ENCODE assay signal across 33 cellular contexts in genomic region chrX:122880952-122881351, GRCh38.
"Had no signal": no experiment of that assay in that cellular context is flagged by ENCODE, and none has a peak within 500 bp of the region (broad histone marks: within the 10 kb centered on the region; RNA-seq: fewer than 3 reads in every experiment).

No MANE protein-coding gene starts in this region.

- H3K4me1 ChIP-seq: breast epithelium, esophagus muscularis mucosa, foreskin keratinocyte, gastrocnemius medialis, heart left ventricle had no signal

- H3K27ac Mint-ChIP-seq: activated CD4-positive, alpha-beta memory T cell treated with anti-CD3 and anti-CD28 coated beads, Interleukin-2, amount 10 ng/mL, durations not matched to agents 7 days and 5 days; activated CD4-positive, alpha-beta T cell treated with anti-CD3 and anti-CD28 coated beads, Interleukin-2, amount 10 ng/mL, durations not matched to agents 7 days and 5 days; activated naive CD4-positive, alpha-beta T cell treated with anti-CD3 and anti-CD28 coated beads, Interleukin-2, amount 10 ng/mL, durations not matched to agents 7 days and 5 days; activated naive CD4-positive, alpha-beta T cell treated with anti-CD3 and anti-CD28 coated beads, Interleukin-2, amount 50 U/mL, for 72 hours; activated naive CD8-positive, alpha-beta T cell treated with anti-CD3 and anti-CD28 coated beads, Interleukin-2, amount 10 ng/mL, durations not matched to agents 7 days and 5 days; activated T-cell treated with anti-CD3 and anti-CD28 coated beads, Interleukin-2, amount 50 U/mL, for 24 hours; activated T-cell treated with anti-CD3 and anti-CD28 coated beads, Interleukin-2, amount 50 U/mL, for 72 hours; brain; dendritic cell treated with granulocyte-macrophage colony-stimulating factor and Interleukin-4, amounts not matched to agents 40 ng/mL and 50 ng/mL, for 4 days; T-cell; T-helper 1 cell treated with Interleukin-12 subunit alpha and Interleukin-12 subunit beta and Interleukin-4 antibody, amounts not matched to agents 30 μg/mL and 1 μg/mL, for 36 hours had no signal

- H3K4me1 Mint-ChIP-seq: activated CD4-positive, alpha-beta memory T cell treated with anti-CD3 and anti-CD28 coated beads, Interleukin-2, amount 10 ng/mL, durations not matched to agents 7 days and 5 days; activated CD4-positive, alpha-beta T cell treated with anti-CD3 and anti-CD28 coated beads, Interleukin-2, amount 10 ng/mL, durations not matched to agents 7 days and 5 days; activated naive CD4-positive, alpha-beta T cell treated with anti-CD3 and anti-CD28 coated beads, Interleukin-2, amount 10 ng/mL, durations not matched to agents 7 days and 5 days; activated naive CD8-positive, alpha-beta T cell treated with anti-CD3 and anti-CD28 coated beads, Interleukin-2, amount 10 ng/mL, durations not matched to agents 7 days and 5 days; brain; central memory CD8-positive, alpha-beta T cell; T-cell had no signal

- H3K9me3 ChIP-seq: esophagus muscularis mucosa, gastrocnemius medialis had no signal

- H3K36me3 ChIP-seq: breast epithelium, cardiac muscle cell, esophagus muscularis mucosa, gastrocnemius medialis, heart left ventricle, WERI-Rb-1 had no signal

- H3K27me3 ChIP-seq: breast epithelium, cardiac muscle cell, esophagus muscularis mucosa, foreskin keratinocyte, gastrocnemius medialis, heart left ventricle had no signal

- H3K4me3 Mint-ChIP-seq: activated CD4-positive, alpha-beta memory T cell treated with anti-CD3 and anti-CD28 coated beads, Interleukin-2, amount 10 ng/mL, durations not matched to agents 7 days and 5 days; activated CD4-positive, alpha-beta T cell treated with anti-CD3 and anti-CD28 coated beads, Interleukin-2, amount 10 ng/mL, durations not matched to agents 7 days and 5 days; activated naive CD4-positive, alpha-beta T cell treated with anti-CD3 and anti-CD28 coated beads, Interleukin-2, amount 10 ng/mL, durations not matched to agents 7 days and 5 days; activated naive CD8-positive, alpha-beta T cell treated with anti-CD3 and anti-CD28 coated beads, Interleukin-2, amount 10 ng/mL, durations not matched to agents 7 days and 5 days; activated T-cell treated with anti-CD3 and anti-CD28 coated beads, Interleukin-2, amount 50 U/mL, for 24 hours; activated T-cell treated with anti-CD3 and anti-CD28 coated beads, Interleukin-2, amount 50 U/mL, for 72 hours; brain; central memory CD8-positive, alpha-beta T cell; dendritic cell treated with granulocyte-macrophage colony-stimulating factor and Interleukin-4, amounts not matched to agents 40 ng/mL and 50 ng/mL, for 4 days; T-cell; T-helper 1 cell treated with Interleukin-12 subunit alpha and Interleukin-12 subunit beta and Interleukin-4 antibody, amounts not matched to agents 30 μg/mL and 1 μg/mL, for 36 hours had no signal

- DNase-seq: activated CD4-positive, alpha-beta memory T cell treated with anti-CD3 and anti-CD28 coated beads, Interleukin-2, amount 10 ng/mL, durations not matched to agents 7 days and 5 days; activated CD4-positive, alpha-beta T cell treated with anti-CD3 and anti-CD28 coated beads for 4 hours; activated CD4-positive, alpha-beta T cell treated with anti-CD3 and anti-CD28 coated beads, Interleukin-2, amount 10 ng/mL, durations not matched to agents 7 days and 5 days; activated CD4-positive, alpha-beta T cell treated with anti-CD3 and anti-CD28 coated beads, Interleukin-2, amount 50 U/mL, for 4 hours; activated CD4-positive, CD25-positive, alpha-beta regulatory T cell; activated CD4-positive, CD25-positive, alpha-beta regulatory T cell treated with anti-CD3 and anti-CD28 coated beads, Interleukin-2, amount 50 U/mL, for 72 hours; activated CD8-positive, alpha-beta memory T cell treated with anti-CD3 and anti-CD28 coated beads, Interleukin-2, amount 50 U/mL, for 48 hours; activated gamma-delta T cell; activated naive CD4-positive, alpha-beta T cell; activated naive CD4-positive, alpha-beta T cell treated with anti-CD3 and anti-CD28 coated beads, Interleukin-2, amount 10 ng/mL, durations not matched to agents 7 days and 5 days; activated naive CD8-positive, alpha-beta T cell treated with anti-CD3 and anti-CD28 coated beads, Interleukin-2, amount 10 ng/mL, durations not matched to agents 7 days and 5 days; activated T-cell treated with anti-CD3 and anti-CD28 coated beads for 4 hours; activated T-cell treated with anti-CD3 and anti-CD28 coated beads, Interleukin-2, amount 50 U/mL, for 24 hours; activated T-cell treated with anti-CD3 and anti-CD28 coated beads, Interleukin-2, amount 50 U/mL, for 72 hours; dorsolateral prefrontal cortex; effector memory CD4-positive, alpha-beta T cell; erythroblast; foreskin keratinocyte; gastrocnemius medialis; glutamatergic neuron; heart left ventricle; T-cell; T-helper 9 cell; WERI-Rb-1 had no signal

- H3K27me3 Mint-ChIP-seq: activated CD4-positive, alpha-beta memory T cell treated with anti-CD3 and anti-CD28 coated beads, Interleukin-2, amount 10 ng/mL, durations not matched to agents 7 days and 5 days; activated CD4-positive, alpha-beta T cell treated with anti-CD3 and anti-CD28 coated beads, Interleukin-2, amount 10 ng/mL, durations not matched to agents 7 days and 5 days; activated naive CD4-positive, alpha-beta T cell treated with anti-CD3 and anti-CD28 coated beads, Interleukin-2, amount 10 ng/mL, durations not matched to agents 7 days and 5 days; activated naive CD8-positive, alpha-beta T cell treated with anti-CD3 and anti-CD28 coated beads, Interleukin-2, amount 10 ng/mL, durations not matched to agents 7 days and 5 days; activated T-cell treated with anti-CD3 and anti-CD28 coated beads, Interleukin-2, amount 50 U/mL, for 24 hours; central memory CD8-positive, alpha-beta T cell; dendritic cell treated with granulocyte-macrophage colony-stimulating factor and Interleukin-4, amounts not matched to agents 40 ng/mL and 50 ng/mL, for 4 days; T-cell had no signal

- H3K9me3 Mint-ChIP-seq: activated CD4-positive, alpha-beta memory T cell treated with anti-CD3 and anti-CD28 coated beads, Interleukin-2, amount 10 ng/mL, durations not matched to agents 7 days and 5 days; activated naive CD4-positive, alpha-beta T cell treated with anti-CD3 and anti-CD28 coated beads, Interleukin-2, amount 50 U/mL, for 72 hours; activated naive CD8-positive, alpha-beta T cell treated with anti-CD3 and anti-CD28 coated beads, Interleukin-2, amount 10 ng/mL, durations not matched to agents 7 days and 5 days; activated T-cell treated with anti-CD3 and anti-CD28 coated beads, Interleukin-2, amount 50 U/mL, for 24 hours; activated T-cell treated with anti-CD3 and anti-CD28 coated beads, Interleukin-2, amount 50 U/mL, for 72 hours had no signal

- H3K4me3 ChIP-seq: breast epithelium, cardiac muscle cell, coronary artery, dorsolateral prefrontal cortex, esophagus muscularis mucosa, gastrocnemius medialis, heart left ventricle had no signal

- ATAC-seq: activated naive CD4-positive, alpha-beta T cell treated with anti-CD3 and anti-CD28 coated beads, Interleukin-2, amount 50 U/mL, for 72 hours; activated T-cell treated with anti-CD3 and anti-CD28 coated beads, Interleukin-2, amount 50 U/mL, for 72 hours; foreskin keratinocyte; gastrocnemius medialis; heart left ventricle; T-cell had no signal

- H3K36me3 Mint-ChIP-seq: activated naive CD4-positive, alpha-beta T cell treated with anti-CD3 and anti-CD28 coated beads, Interleukin-2, amount 10 ng/mL, durations not matched to agents 7 days and 5 days; activated naive CD4-positive, alpha-beta T cell treated with anti-CD3 and anti-CD28 coated beads, Interleukin-2, amount 50 U/mL, for 72 hours; activated naive CD8-positive, alpha-beta T cell treated with anti-CD3 and anti-CD28 coated beads, Interleukin-2, amount 10 ng/mL, durations not matched to agents 7 days and 5 days; brain; T-cell had no signal

- H3K27ac ChIP-seq: breast epithelium, cardiac muscle cell, coronary artery, dorsolateral prefrontal cortex, esophagus muscularis mucosa, foreskin keratinocyte, gastrocnemius medialis, heart left ventricle, WERI-Rb-1 had no signal
